In the genomic region with DNA sequence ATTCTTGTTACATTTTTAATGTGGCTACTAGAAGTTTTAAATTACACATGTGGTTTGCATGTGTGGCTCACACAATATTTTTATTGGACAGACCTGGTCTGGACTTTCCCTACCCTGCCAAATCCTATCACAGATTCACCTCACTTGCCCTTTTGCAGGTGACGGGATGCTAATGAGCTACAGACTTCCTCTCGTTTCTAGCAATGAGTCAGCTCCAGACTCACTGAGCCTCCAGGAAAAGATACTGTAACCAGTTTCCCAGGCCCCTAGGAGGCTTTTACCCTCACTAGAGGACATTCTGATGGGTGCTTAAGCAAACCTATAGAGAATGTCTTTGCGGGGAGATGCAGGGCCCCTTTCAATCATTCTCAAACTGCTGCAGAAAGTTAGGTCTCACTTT, we compare ENCODE assay signal across 8 cellular contexts.
DNase-seq lines count a peak whose midpoint lies in the region; ATAC-seq and TF ChIP-seq lines count a peak whose summit lies in the region.

No MANE protein-coding gene starts in this region.

- WGBS in IMR-90 (ENCODE audit: extremely low coverage in 2 of 2, insufficient read length in 1 of 2), 2 experiments: no CpG with 5 or more reads among the region's 3 CpGs

- H3K4me1 ChIP-seq in IMR-90 (ENCODE audit: control insufficient read depth, insufficient read depth, low read length): peaks cover 8% of the 10 kb centered on the region
- H3K4me1 ChIP-seq in foreskin keratinocyte: no peaks in the 10 kb centered on the region

- ATAC-seq in GM18498 (IDR thresholded peaks at IDR 0.05; ENCODE audit: unreplicated experiment) (peak; percentile 90), GM21529 (IDR thresholded peaks at IDR 0.05; ENCODE audit: unreplicated experiment) (peak; percentile 98), IMR-90 (ENCODE audit: low read depth) (no peak), foreskin keratinocyte (peak; percentile 85)

- H3K14ac ChIP-seq in IMR-90 (replicated peaks; ENCODE audit: low read depth, low read length): peak overlapping the region; percentile 50; the same call in 1 of the 2 replicates

- no peaks in the 10 kb centered on the region for H3K9me3 ChIP-seq in IMR-90 (ENCODE audit: control insufficient read depth, insufficient read depth, low read length)

- no peak overlapping the region for H3K4ac ChIP-seq in IMR-90 (ENCODE audit: low read depth, low read length)

- no peak overlapping the region for H2BK20ac ChIP-seq in IMR-90 (ENCODE audit: low read depth, low read length)

- H3K9me1 ChIP-seq in IMR-90 (ENCODE audit: insufficient read depth, low read length): peaks cover 13% of the 10 kb centered on the region

- no peaks in the 10 kb centered on the region for H4K20me1 ChIP-seq in IMR-90 (ENCODE audit: insufficient read depth, low read length)

- no peak overlapping the region for H4K91ac ChIP-seq in IMR-90 (ENCODE audit: insufficient read depth, low read depth, low read length)

- H3K79me1 ChIP-seq in IMR-90 (ENCODE audit: low read depth in 1 of 2, low read length in 2 of 2): no peaks in the 10 kb centered on the region

- H3K9ac ChIP-seq in IMR-90 (ENCODE audit: low read depth, low read length): no peak overlapping the region

- no peak overlapping the region for H3K23ac ChIP-seq in IMR-90 (ENCODE audit: low read depth, low read length)

- H4K5ac ChIP-seq in IMR-90 (ENCODE audit: low read depth, low read length): no peak overlapping the region

- no peak overlapping the region for H2BK120ac ChIP-seq in IMR-90 (ENCODE audit: low read depth, low read length)

- TF ChIP-seq POLR2A in IMR-90 (IDR thresholded peaks at IDR 0.05; ENCODE audit: low read depth, low read length): no peak

- peaks cover 2% of the 10 kb centered on the region; the same call in 1 of the 2 replicates for H3K27me3 ChIP-seq in IMR-90 (ENCODE audit: control insufficient read depth, insufficient read depth, low read length)
- H3K27me3 ChIP-seq in foreskin keratinocyte: peaks cover 12% of the 10 kb centered on the region

- no peak overlapping the region for H3K18ac ChIP-seq in IMR-90 (ENCODE audit: low read depth, low read length)

- peak overlapping the region; percentile 23; the same call in 1 of the 2 replicates for H2AK5ac ChIP-seq in IMR-90 (ENCODE audit: low read depth, low read length)

- no peak overlapping the region for H3K56ac ChIP-seq in IMR-90 (ENCODE audit: extremely low read depth, insufficient read depth, low read length)

- CTCF ChIA-PET in IMR-90 (lab: Yijun Ruan, JAX): no interaction called here

- DNase-seq in IMR-90 (peak; percentile 65), foreskin keratinocyte (peak; percentile 24 to 37), SKM-1 treated with dmso at 0.1 percent for 144 hours (lab: John Stamatoyannopoulos, UW; ENCODE audit: unreplicated experiment) (no peak), mucosa of gallbladder (ENCODE audit: low spot score) (no peak), CD1c-positive myeloid dendritic cell (ENCODE audit: extremely low spot score) (no peak), posterior cingulate gyrus (no peak)

- POLR2A ChIA-PET in IMR-90 (lab: Charles Lee; ENCODE audit: unreplicated experiment): interaction anchor here (0.6 kb wide), 1 partner anchor 10 kb away, joined by 3 read pairs; no protein-coding TSS in a partner anchor

- no peaks in the 10 kb centered on the region for H3K36me3 ChIP-seq in IMR-90 (ENCODE audit: control insufficient read depth, insufficient read depth, low read length)

- no peak overlapping the region for H2BK5ac ChIP-seq in IMR-90 (ENCODE audit: low read depth, low read length, poor library complexity, severe bottlenecking)

- H3K27ac ChIP-seq in IMR-90 (ENCODE audit: insufficient read depth, low read length) (no peak overlapping the region), foreskin keratinocyte (no peak overlapping the region)

- H2AFZ ChIP-seq in IMR-90 (replicated peaks; ENCODE audit: low read length, poor library complexity): no peak overlapping the region

- H4K8ac ChIP-seq in IMR-90 (ENCODE audit: low read depth in 2 of 2, low read length in 2 of 2): no peak overlapping the region; a peak in 1 of 4 replicates

- no TSS peak for BruUV-seq in IMR-90 (replicated peaks; lab: Mats Ljungman, UMichigan)

- in situ Hi-C loops in IMR-90 (cut with MboI; ENCODE audit: low sequenced_read_pairs): no loop called here

- dilution Hi-C loops in IMR-90 (cut with HindIII; ENCODE audit: low sequenced_read_pairs, unreplicated experiment): no loop called here

- H2AK9ac ChIP-seq in IMR-90 (replicated peaks; ENCODE audit: low read depth, low read length, poor library complexity): no peak overlapping the region

- no peak overlapping the region for H3K4me3 ChIP-seq in IMR-90 (ENCODE audit: insufficient read depth, low read depth, low read length)

- TF ChIP-seq RAD21 in IMR-90 (IDR thresholded peaks at IDR 0.05; ENCODE audit: low read length): no peak

- no peak overlapping the region; the same call in 2 of the 3 replicates for H2BK15ac ChIP-seq in IMR-90 (ENCODE audit: low read depth, low read length)

- intact Hi-C loops in IMR-90 (cut with micrococcal nuclease) (no loop called here), posterior cingulate gyrus (cut with DNase I) (no loop called here)

- TF ChIP-seq CTCF in IMR-90 (conservative IDR thresholded peaks at IDR 0.05; ENCODE audit: low read depth, low read length) (no peak), foreskin keratinocyte (conservative IDR thresholded peaks at IDR 0.05) (no peak)

- no peak overlapping the region for H3K4me2 ChIP-seq in IMR-90 (ENCODE audit: low read depth, low read length)

TF ChIP-seq in IMR-90, 13 proteins besides CTCF, POLR2A, EP300 and RAD21:
- TF ChIP-seq ELK1 (IDR thresholded peaks at IDR 0.05; ENCODE audit: borderline replicate concordance, low read depth, low read length): no peak
- no peak for TF ChIP-seq NFE2L2 (IDR thresholded peaks at IDR 0.05; ENCODE audit: low read depth, low read length)
- no peak for TF ChIP-seq MAFK (IDR thresholded peaks at IDR 0.05; ENCODE audit: low read depth, low read length)
- TF ChIP-seq SMC3 (IDR thresholded peaks at IDR 0.05; ENCODE audit: low read depth, low read length): no peak
- TF ChIP-seq FOS (IDR thresholded peaks at IDR 0.05; ENCODE audit: low read depth, low read length): no peak
- no peak for TF ChIP-seq MXI1 (IDR thresholded peaks at IDR 0.05; ENCODE audit: borderline replicate concordance, low read depth, low read length)
- TF ChIP-seq CEBPB (IDR thresholded peaks at IDR 0.05; ENCODE audit: low read depth, low read length): no peak
- TF ChIP-seq MAZ (IDR thresholded peaks at IDR 0.05; ENCODE audit: borderline replicate concordance, low read depth, low read length): no peak
- no peak for TF ChIP-seq CHD1 (IDR thresholded peaks at IDR 0.05; ENCODE audit: low read depth, low read length)
- TF ChIP-seq BHLHE40 (IDR thresholded peaks at IDR 0.05; ENCODE audit: low read depth, low read length): no peak
TF ChIP-seq in IMR-90: peak in this region for 0.

Comparison
In these comparisons a context has a peak if more than half of its experiments do, and no peak if none do; other contexts are left out.
1. DNase-seq: peak in IMR-90 (single experiment) and foreskin keratinocyte (2 of 2); none in SKM-1 treated with dmso at 0.1 percent for 144 hours (single experiment), mucosa of gallbladder (single experiment), CD1c-positive myeloid dendritic cell (single experiment) and posterior cingulate gyrus (0 of 10).